Comparison of ENCODE assay signal across 15 cellular contexts in the genomic region with DNA sequence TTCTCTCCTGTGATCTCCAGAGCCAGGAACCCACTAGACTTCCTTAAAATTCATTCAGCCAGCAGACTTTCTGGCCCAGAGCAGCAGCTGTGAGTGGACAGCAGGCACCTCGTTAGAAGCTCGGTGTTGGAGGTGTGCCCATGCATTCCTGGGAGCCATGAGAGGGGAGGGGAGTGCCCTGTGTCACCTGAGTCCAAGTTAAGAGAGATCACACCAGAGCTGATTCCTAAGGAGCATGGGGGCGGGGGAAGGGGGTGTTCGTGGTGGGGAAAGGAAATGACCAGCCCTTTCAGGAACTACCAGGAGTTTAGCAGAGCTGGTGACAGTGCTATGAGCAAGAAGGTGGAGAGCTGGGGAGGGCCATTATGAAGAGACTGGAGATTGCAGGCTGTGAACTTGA. TPM values are rescaled to one million over a fixed set of nuclear protein-coding genes. Genes with fewer than 3 reads are reported as not detected.
DNase-seq lines count a peak whose midpoint lies in the region; ATAC-seq and TF ChIP-seq lines count a peak whose summit lies in the region.
"Had no signal": no experiment of that assay in that cellular context is flagged by ENCODE, and none has a peak within 500 bp of the region (broad histone marks: within the 10 kb centered on the region; RNA-seq: fewer than 3 reads in every experiment).

No MANE protein-coding gene starts in this region.

- no peaks in the 10 kb centered on the region for H3K4me1 Mint-ChIP-seq in activated naive CD8-positive, alpha-beta T cell treated with anti-CD3 and anti-CD28 coated beads, Interleukin-2, amount 50 U/mL, for 24 hours

- ATAC-seq in activated naive CD8-positive, alpha-beta T cell treated with anti-CD3 and anti-CD28 coated beads, Interleukin-2, amount 50 U/mL, for 24 hours = no peak

- peaks cover 7% of the 10 kb centered on the region for H3K4me1 ChIP-seq in left ventricle myocardium inferior

- H3K27me3 ChIP-seq in left ventricle myocardium inferior (ENCODE audit: low read depth) = no peaks in the 10 kb centered on the region
- H3K27me3 ChIP-seq: dorsolateral prefrontal cortex had no signal

- in situ Hi-C loops in G401 (cut with HindIII; ENCODE audit: low sequenced_read_pairs) = no loop called here

- no peak overlapping the region for H3K4me3 Mint-ChIP-seq in activated naive CD8-positive, alpha-beta T cell treated with anti-CD3 and anti-CD28 coated beads, Interleukin-2, amount 50 U/mL, for 24 hours
- H3K4me3 Mint-ChIP-seq: natural killer cell treated with Interleukin-12 subunit alpha and Interleukin-12 subunit beta and Interleukin-15 and Interleukin-18, amount 100 ng/mL, for 72 hours; T-helper 1 cell treated with Interleukin-12 subunit alpha and Interleukin-12 subunit beta and Interleukin-4 antibody, amounts not matched to agents 30 μg/mL and 1 μg/mL, for 36 hours had no signal

- H3K9me3 ChIP-seq in left ventricle myocardium inferior (replicated peaks) = no peaks in the 10 kb centered on the region

- no peaks in the 10 kb centered on the region for H3K27me3 Mint-ChIP-seq in activated naive CD8-positive, alpha-beta T cell treated with anti-CD3 and anti-CD28 coated beads, Interleukin-2, amount 50 U/mL, for 24 hours
- H3K27me3 Mint-ChIP-seq: natural killer cell treated with Interleukin-12 subunit alpha and Interleukin-12 subunit beta and Interleukin-15 and Interleukin-18, amount 100 ng/mL, for 72 hours had no signal

- intact Hi-C loops in left ventricle myocardium inferior (cut with micrococcal nuclease) = no loop called here

- H3K27ac ChIP-seq in left ventricle myocardium inferior (replicated peaks) = no peak overlapping the region
- H3K27ac ChIP-seq: dorsolateral prefrontal cortex had no signal

- peak; percentile 36 for DNase-seq in G401 (ENCODE audit: low spot score)
- DNase-seq in NCI-H510A (lab: John Stamatoyannopoulos, UW) = peak; percentile 58
- DNase-seq in left ventricle myocardium inferior = peak; percentile 42
- peak; percentile 61 for DNase-seq in renal cortical epithelial cell (ENCODE audit: low read depth)
- no peak for DNase-seq in cortex of kidney (lab: John Stamatoyannopoulos, UW)
- DNase-seq in NOMO-1 treated with dmso at 0.1 percent for 144 hours (lab: John Stamatoyannopoulos, UW; ENCODE audit: unreplicated experiment) = no peak
- DNase-seq in activated naive CD8-positive, alpha-beta T cell treated with anti-CD3 and anti-CD28 coated beads, Interleukin-2, amount 50 U/mL, for 24 hours = no peak
- no peak for DNase-seq in RPMI8226
- DNase-seq: activated CD4-positive, alpha-beta T cell treated with anti-CD3 and anti-CD28 coated beads, Interleukin-2, amount 50 U/mL, for 48 hours; activated naive CD4-positive, alpha-beta T cell treated with anti-CD3 and anti-CD28 coated beads, Interleukin-2, amount 50 U/mL, for 16 hours; NCI-H1930; OCI-M1 had no signal

- TF ChIP-seq CTCF in left ventricle myocardium inferior (IDR thresholded peaks at IDR 0.05; ENCODE audit: borderline replicate concordance) = no peak

- no peak overlapping the region for H3K27ac Mint-ChIP-seq in activated naive CD8-positive, alpha-beta T cell treated with anti-CD3 and anti-CD28 coated beads, Interleukin-2, amount 50 U/mL, for 24 hours
- H3K27ac Mint-ChIP-seq: natural killer cell treated with Interleukin-12 subunit alpha and Interleukin-12 subunit beta and Interleukin-15 and Interleukin-18, amount 100 ng/mL, for 72 hours; T-helper 1 cell treated with Interleukin-12 subunit alpha and Interleukin-12 subunit beta and Interleukin-4 antibody, amounts not matched to agents 30 μg/mL and 1 μg/mL, for 36 hours had no signal

- no peaks in the 10 kb centered on the region for H3K9me3 Mint-ChIP-seq in activated naive CD8-positive, alpha-beta T cell treated with anti-CD3 and anti-CD28 coated beads, Interleukin-2, amount 50 U/mL, for 24 hours
- H3K9me3 Mint-ChIP-seq: natural killer cell treated with Interleukin-12 subunit alpha and Interleukin-12 subunit beta and Interleukin-15 and Interleukin-18, amount 100 ng/mL, for 72 hours; T-helper 1 cell treated with Interleukin-12 subunit alpha and Interleukin-12 subunit beta and Interleukin-4 antibody, amounts not matched to agents 30 μg/mL and 1 μg/mL, for 36 hours had no signal

- no peaks in the 10 kb centered on the region for H3K36me3 Mint-ChIP-seq in activated naive CD8-positive, alpha-beta T cell treated with anti-CD3 and anti-CD28 coated beads, Interleukin-2, amount 50 U/mL, for 24 hours (ENCODE audit: low read depth)
- H3K36me3 Mint-ChIP-seq: natural killer cell treated with Interleukin-12 subunit alpha and Interleukin-12 subunit beta and Interleukin-15 and Interleukin-18, amount 100 ng/mL, for 72 hours had no signal

- no peak overlapping the region for H3K4me3 ChIP-seq in left ventricle myocardium inferior
- H3K4me3 ChIP-seq: dorsolateral prefrontal cortex had no signal

- peaks cover 15% of the 10 kb centered on the region for H3K36me3 ChIP-seq in left ventricle myocardium inferior

RNA-seq across cellular contexts. Expression of a gene that starts 46.9 kb away (rescaled TPM):
- not detected in 2 replicates for total RNA-seq in G401 (2014; rRNA removed; shearing (Covaris generic))
- total RNA-seq in left ventricle myocardium inferior (not detected), renal cortical epithelial cell (not detected in 2 replicates)
- total RNA-seq: natural killer cell treated with Interleukin-12 subunit alpha and Interleukin-12 subunit beta and Interleukin-15 and Interleukin-18, amount 100 ng/mL, for 72 hours had no signal

Comparison
In these comparisons a context has a peak if more than half of its experiments do, and no peak if none do; other contexts are left out.
1. DNase-seq: peak in G401 (single experiment), NCI-H510A (single experiment), left ventricle myocardium inferior (single experiment) and renal cortical epithelial cell (single experiment); none in cortex of kidney (single experiment), NOMO-1 treated with dmso at 0.1 percent for 144 hours (single experiment), activated naive CD8-positive, alpha-beta T cell treated with anti-CD3 and anti-CD28 coated beads, Interleukin-2, amount 50 U/mL, for 24 hours (single experiment) and RPMI8226 (single experiment).